In the genomic region with DNA sequence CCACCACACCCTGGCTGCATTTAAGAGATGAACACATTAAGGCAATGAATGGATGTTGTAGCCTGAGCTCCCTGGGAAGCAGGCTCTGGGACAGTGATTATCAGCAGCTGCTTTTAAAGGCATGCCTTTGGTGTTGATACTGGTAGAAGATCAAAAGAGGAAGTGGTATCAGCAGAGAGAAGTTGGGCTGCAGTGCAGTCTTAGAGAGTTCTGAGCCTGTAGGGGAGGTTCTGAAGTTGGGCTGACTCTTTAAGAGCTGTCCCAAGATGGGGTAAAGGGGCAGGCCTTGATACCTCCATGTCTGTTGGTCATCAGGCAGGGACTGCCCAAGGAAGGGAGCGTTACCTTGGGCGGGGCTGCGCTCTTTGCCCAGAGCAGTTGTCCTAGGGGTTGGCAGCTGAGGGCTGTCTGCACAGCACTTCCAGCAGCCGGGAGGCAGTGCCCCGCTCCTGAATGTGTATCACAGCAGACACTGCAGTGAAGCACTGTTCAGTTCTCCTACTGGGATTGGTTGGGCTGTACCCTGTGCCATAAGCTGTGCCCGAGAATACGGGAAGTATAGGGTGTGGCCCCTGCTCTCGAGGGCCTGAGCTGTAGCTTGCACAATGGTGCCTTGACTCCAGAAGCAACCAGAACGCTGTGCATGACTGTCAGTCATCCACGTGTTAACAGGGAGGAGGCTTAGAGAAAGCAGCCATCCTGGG, we compare ENCODE assay signal across 10 cellular contexts.
DNase-seq lines count a peak whose midpoint lies in the region; ATAC-seq and TF ChIP-seq lines count a peak whose summit lies in the region.
"Had no signal": no experiment of that assay in that cellular context is flagged by ENCODE, and none has a peak within 500 bp of the region (broad histone marks: within the 10 kb centered on the region; RNA-seq: fewer than 3 reads in every experiment).

No MANE protein-coding gene starts in this region.

- H3K4me3 Mint-ChIP-seq in activated naive CD4-positive, alpha-beta T cell treated with anti-CD3 and anti-CD28 coated beads, Interleukin-2, amount 10 ng/mL, durations not matched to agents 7 days and 5 days: no peak overlapping the region
- H3K4me3 Mint-ChIP-seq: activated CD4-positive, alpha-beta memory T cell treated with anti-CD3 and anti-CD28 coated beads for 36 hours had no signal

- peak; percentile 36 for DNase-seq in NAMALWA (ENCODE audit: low spot score)
- DNase-seq in Right ventricle myocardium superior: peak; percentile 54
- DNase-seq in tibial artery: peak; percentile 63 to 75
- DNase-seq in NCI-H1417 treated with DMSO at 0.1 percent for 48 hours (lab: John Stamatoyannopoulos, UW): no peak
- DNase-seq in activated naive CD4-positive, alpha-beta T cell treated with anti-CD3 and anti-CD28 coated beads, Interleukin-2, amount 10 ng/mL, durations not matched to agents 7 days and 5 days: no peak
- DNase-seq: activated CD4-positive, alpha-beta memory T cell treated with anti-CD3 and anti-CD28 coated beads for 36 hours; NCI-H1092; stimulated activated CD4-positive, alpha-beta T cell treated with anti-CD3 and anti-CD28 coated beads, Interleukin-12 subunit alpha, Interleukin-12 subunit beta, amount 100 ng/mL, for 4 hours had no signal

- no peaks in the 10 kb centered on the region for H3K36me3 Mint-ChIP-seq in activated naive CD4-positive, alpha-beta T cell treated with anti-CD3 and anti-CD28 coated beads, Interleukin-2, amount 10 ng/mL, durations not matched to agents 7 days and 5 days
- H3K36me3 Mint-ChIP-seq: activated CD4-positive, alpha-beta memory T cell treated with anti-CD3 and anti-CD28 coated beads for 36 hours had no signal

- H3K27ac Mint-ChIP-seq in activated naive CD4-positive, alpha-beta T cell treated with anti-CD3 and anti-CD28 coated beads, Interleukin-2, amount 10 ng/mL, durations not matched to agents 7 days and 5 days: no peak overlapping the region
- H3K27ac Mint-ChIP-seq: activated CD4-positive, alpha-beta memory T cell treated with anti-CD3 and anti-CD28 coated beads for 36 hours had no signal

- H3K4me1 ChIP-seq in tibial artery: peaks cover 0 to 46% (median 15%) of the 10 kb centered on the region in 4 donors

- H3K27me3 ChIP-seq in tibial artery: no peaks in the 10 kb centered on the region

- H3K36me3 ChIP-seq in tibial artery: peaks cover 0 to 17% (median 6%) of the 10 kb centered on the region in 3 donors

- no peaks in the 10 kb centered on the region for H3K9me3 Mint-ChIP-seq in activated naive CD4-positive, alpha-beta T cell treated with anti-CD3 and anti-CD28 coated beads, Interleukin-2, amount 10 ng/mL, durations not matched to agents 7 days and 5 days
- H3K9me3 Mint-ChIP-seq: activated CD4-positive, alpha-beta memory T cell treated with anti-CD3 and anti-CD28 coated beads for 36 hours had no signal

- intact Hi-C loops in Right ventricle myocardium superior (cut with DNase I): no loop called here
- intact Hi-C loops in tibial artery (cut with DNase I; ENCODE audit: low total_unique reads): no loop called here

- H3K4me3 ChIP-seq in tibial artery: no peak overlapping the region

- H3K4me1 Mint-ChIP-seq in activated naive CD4-positive, alpha-beta T cell treated with anti-CD3 and anti-CD28 coated beads, Interleukin-2, amount 10 ng/mL, durations not matched to agents 7 days and 5 days: peaks cover 3% of the 10 kb centered on the region

- no peaks in the 10 kb centered on the region for H3K9me3 ChIP-seq in tibial artery

- no peak overlapping the region for H3K27ac ChIP-seq in tibial artery

- ATAC-seq in GM21390 (IDR thresholded peaks at IDR 0.05; ENCODE audit: unreplicated experiment) (peak; percentile 76), Right ventricle myocardium superior (ENCODE audit: poor library complexity) (peak; percentile 66), HG02840 (IDR thresholded peaks at IDR 0.05; ENCODE audit: low FRiP score, unreplicated experiment) (no peak)

- CTCF ChIA-PET in activated naive CD4-positive, alpha-beta T cell treated with anti-CD3 and anti-CD28 coated beads, Interleukin-2, amount 10 ng/mL, durations not matched to agents 7 days and 5 days (lab: Charles Lee): interaction anchor here (1.4 kb wide), 1 partner anchor 13 kb away, joined by 3 read pairs; no protein-coding TSS in a partner anchor

- no peak for TF ChIP-seq CTCF in tibial artery (IDR thresholded peaks at IDR 0.05)

- peaks cover 37% of the 10 kb centered on the region for H3K27me3 Mint-ChIP-seq in activated naive CD4-positive, alpha-beta T cell treated with anti-CD3 and anti-CD28 coated beads, Interleukin-2, amount 10 ng/mL, durations not matched to agents 7 days and 5 days
- H3K27me3 Mint-ChIP-seq: activated CD4-positive, alpha-beta memory T cell treated with anti-CD3 and anti-CD28 coated beads for 36 hours had no signal

Comparison
In these comparisons a context has a peak if more than half of its experiments do, and no peak if none do; other contexts are left out.
1. DNase-seq: peak in NAMALWA (single experiment), Right ventricle myocardium superior (single experiment) and tibial artery (2 of 2); none in NCI-H1417 treated with DMSO at 0.1 percent for 48 hours (single experiment) and activated naive CD4-positive, alpha-beta T cell treated with anti-CD3 and anti-CD28 coated beads, Interleukin-2, amount 10 ng/mL, durations not matched to agents 7 days and 5 days (single experiment).